ENCODE assay signal across 1 cellular context in the genomic region with DNA sequence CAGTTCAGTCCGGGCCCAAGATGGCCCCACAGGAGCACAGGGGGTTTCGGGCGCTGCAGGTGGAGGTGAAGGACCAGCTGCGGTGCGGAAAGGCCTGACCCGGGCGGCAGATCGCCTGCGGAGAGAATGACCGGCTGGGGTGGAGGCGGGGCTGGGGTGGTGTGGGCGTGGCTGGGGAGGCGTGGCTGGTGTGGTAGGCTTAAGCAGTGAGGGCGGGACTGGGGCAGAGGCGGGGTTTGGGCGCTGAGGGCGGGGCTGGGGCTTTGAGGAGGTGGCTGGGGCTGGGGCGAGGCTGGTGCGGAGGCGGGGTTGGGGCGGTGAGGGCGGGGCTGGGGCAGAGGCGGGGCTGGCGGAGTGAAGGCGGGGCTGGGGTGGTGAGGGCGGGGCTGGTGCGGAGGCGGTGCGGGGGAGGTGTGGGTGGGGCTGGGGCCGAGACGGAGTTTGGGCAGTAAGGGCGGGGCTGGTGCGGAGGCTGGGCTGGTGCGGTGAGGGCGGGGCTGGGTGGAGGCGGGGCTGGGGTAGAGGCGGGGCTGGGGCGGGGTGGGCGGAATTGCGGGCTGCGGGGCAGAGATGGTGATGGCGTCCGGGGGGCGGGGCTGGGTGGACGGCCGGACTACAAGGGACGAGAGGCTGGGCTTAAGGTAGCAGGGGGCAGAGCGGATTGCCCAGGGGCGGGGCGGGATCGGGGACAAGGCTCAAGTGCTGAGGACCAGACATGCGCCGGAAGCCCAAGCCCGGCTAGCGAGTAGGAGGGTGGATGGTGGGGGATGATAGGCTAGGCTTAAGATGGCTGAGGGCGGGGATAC.
TF ChIP-seq lines count a peak whose summit lies in the region.

No MANE protein-coding gene starts in this region.

TF ChIP-seq in K562, 482 proteins besides CTCF, POLR2A, EP300 and RAD21 (continued from another document and continues in another):
- TF ChIP-seq HCFC1 (IDR thresholded peaks at IDR 0.05; ENCODE audit: low read depth, low read length), result peak; percentile 35; the same call in 1 of the 2 replicates
- no peak for TF ChIP-seq MAFG (tag; conservative IDR thresholded peaks at IDR 0.05)
- peak; percentile 10; the same call in 1 of the 2 replicates for TF ChIP-seq CREB1 (IDR thresholded peaks at IDR 0.05)
- TF ChIP-seq CREB1 (CRISPR knock-in tag; IDR thresholded peaks at IDR 0.05), result no peak
- TF ChIP-seq NRF1 (conservative IDR thresholded peaks at IDR 0.05 in 1 of 2, IDR thresholded peaks at IDR 0.05 in 1 of 2), result peak; percentile 85 to 87
- peak; percentile 44 for TF ChIP-seq TAF1 (IDR thresholded peaks at IDR 0.05; ENCODE audit: control insufficient read depth, extremely low read depth, insufficient read depth, low read length, severe bottlenecking)
- TF ChIP-seq SUPT5H (IDR thresholded peaks at IDR 0.05), result peak; percentile 56; the same call in 1 of the 2 replicates
- TF ChIP-seq ZNF354B (CRISPR knock-in tag; IDR thresholded peaks at IDR 0.05), result no peak
- TF ChIP-seq KLF13 (tag; IDR thresholded peaks at IDR 0.05; ENCODE audit: borderline replicate concordance, low read depth), result no peak
- peak; percentile 48; the same call in 1 of the 2 replicates for TF ChIP-seq TAF7 (tag; IDR thresholded peaks at IDR 0.05)
- TF ChIP-seq ZBTB17 (CRISPR knock-in tag; IDR thresholded peaks at IDR 0.05), result 0 out of 2 replicates have a peak, but pooled peaks have one; percentile 33
- no peak for TF ChIP-seq ATF7 (IDR thresholded peaks at IDR 0.05)
- no peak for TF ChIP-seq ZNF347 (CRISPR knock-in tag; IDR thresholded peaks at IDR 0.05; ENCODE audit: low read depth)
- TF ChIP-seq CHAMP1 (IDR thresholded peaks at IDR 0.05), result no peak
- TF ChIP-seq E2F6 (IDR thresholded peaks at IDR 0.05; ENCODE audit: borderline replicate concordance in 1 of 2, extremely low read depth in 1 of 2, insufficient read depth in 1 of 2, insufficient read length in 1 of 2, low read depth in 1 of 2, low read length in 1 of 2, poor library complexity in 1 of 2, severe bottlenecking in 1 of 2), result peak in 1 of 2 experiments; percentile 14
- TF ChIP-seq POLR2G (IDR thresholded peaks at IDR 0.05; ENCODE audit: low read depth, low read length), result peak; percentile 67
- no peak for TF ChIP-seq ZNF77 (CRISPR knock-in tag; IDR thresholded peaks at IDR 0.05)
- TF ChIP-seq TAF9B (IDR thresholded peaks at IDR 0.05; ENCODE audit: partially characterized antibody), result no peak
- no peak for TF ChIP-seq HSF4 (CRISPR knock-in tag; IDR thresholded peaks at IDR 0.05; ENCODE audit: borderline replicate concordance)
- TF ChIP-seq, protein P1, sequence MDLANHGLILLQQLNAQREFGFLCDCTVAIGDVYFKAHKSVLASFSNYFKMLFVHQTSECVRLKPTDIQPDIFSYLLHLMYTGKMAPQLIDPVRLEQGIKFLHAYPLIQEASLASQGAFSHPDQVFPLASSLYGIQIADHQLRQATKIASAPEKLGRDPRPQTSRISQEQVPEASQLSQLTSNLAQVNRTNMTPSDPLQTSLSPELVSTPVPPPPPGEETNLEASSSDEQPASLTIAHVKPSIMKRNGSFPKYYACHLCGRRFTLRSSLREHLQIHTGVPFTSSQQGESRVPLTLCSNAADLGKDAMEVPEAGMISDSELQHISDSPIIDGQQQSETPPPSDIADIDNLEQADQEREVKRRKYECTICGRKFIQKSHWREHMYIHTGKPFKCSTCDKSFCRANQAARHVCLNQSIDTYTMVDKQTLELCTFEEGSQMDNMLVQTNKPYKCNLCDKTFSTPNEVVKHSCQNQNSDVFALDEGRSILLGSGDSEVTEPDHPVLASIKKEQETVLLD (IDR thresholded peaks at IDR 0.05), result 0 out of 2 replicates have a peak, but pooled peaks have one; percentile 51
- TF ChIP-seq ZNF277 (CRISPR knock-in tag; IDR thresholded peaks at IDR 0.05; ENCODE audit: borderline replicate concordance), result no peak
- peak; percentile 15; the same call in 1 of the 2 replicates for TF ChIP-seq CXXC5 (CRISPR knock-in tag; IDR thresholded peaks at IDR 0.05)
- no peak for TF ChIP-seq ZBED1 (IDR thresholded peaks at IDR 0.05)
- TF ChIP-seq KDM4B (IDR thresholded peaks at IDR 0.05; ENCODE audit: borderline replicate concordance in 2 of 2, low read depth in 1 of 2), result no peak
- no peak for TF ChIP-seq LCOR (CRISPR knock-in tag; IDR thresholded peaks at IDR 0.05)
- TF ChIP-seq ZMIZ1 (IDR thresholded peaks at IDR 0.05; ENCODE audit: low read depth in 2 of 2, low read length in 2 of 2), result no peak
- TF ChIP-seq SNIP1 (IDR thresholded peaks at IDR 0.05; ENCODE audit: low read depth), result no peak
- TF ChIP-seq PHF20 (IDR thresholded peaks at IDR 0.05; ENCODE audit: partially characterized antibody), result peak; percentile 62
- TF ChIP-seq, protein P2, sequence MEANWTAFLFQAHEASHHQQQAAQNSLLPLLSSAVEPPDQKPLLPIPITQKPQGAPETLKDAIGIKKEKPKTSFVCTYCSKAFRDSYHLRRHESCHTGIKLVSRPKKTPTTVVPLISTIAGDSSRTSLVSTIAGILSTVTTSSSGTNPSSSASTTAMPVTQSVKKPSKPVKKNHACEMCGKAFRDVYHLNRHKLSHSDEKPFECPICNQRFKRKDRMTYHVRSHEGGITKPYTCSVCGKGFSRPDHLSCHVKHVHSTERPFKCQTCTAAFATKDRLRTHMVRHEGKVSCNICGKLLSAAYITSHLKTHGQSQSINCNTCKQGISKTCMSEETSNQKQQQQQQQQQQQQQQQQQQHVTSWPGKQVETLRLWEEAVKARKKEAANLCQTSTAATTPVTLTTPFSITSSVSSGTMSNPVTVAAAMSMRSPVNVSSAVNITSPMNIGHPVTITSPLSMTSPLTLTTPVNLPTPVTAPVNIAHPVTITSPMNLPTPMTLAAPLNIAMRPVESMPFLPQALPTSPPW (CRISPR knock-in tag; IDR thresholded peaks at IDR 0.05), result peak; percentile 98
- no peak for TF ChIP-seq ZNF318 (IDR thresholded peaks at IDR 0.05; ENCODE audit: borderline replicate concordance in 1 of 2, low read depth in 1 of 2)
- TF ChIP-seq, protein P3, sequence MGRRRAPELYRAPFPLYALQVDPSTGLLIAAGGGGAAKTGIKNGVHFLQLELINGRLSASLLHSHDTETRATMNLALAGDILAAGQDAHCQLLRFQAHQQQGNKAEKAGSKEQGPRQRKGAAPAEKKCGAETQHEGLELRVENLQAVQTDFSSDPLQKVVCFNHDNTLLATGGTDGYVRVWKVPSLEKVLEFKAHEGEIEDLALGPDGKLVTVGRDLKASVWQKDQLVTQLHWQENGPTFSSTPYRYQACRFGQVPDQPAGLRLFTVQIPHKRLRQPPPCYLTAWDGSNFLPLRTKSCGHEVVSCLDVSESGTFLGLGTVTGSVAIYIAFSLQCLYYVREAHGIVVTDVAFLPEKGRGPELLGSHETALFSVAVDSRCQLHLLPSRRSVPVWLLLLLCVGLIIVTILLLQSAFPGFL (CRISPR knock-in tag; IDR thresholded peaks at IDR 0.05), result no peak
- 0 out of 2 replicates have a peak, but pooled peaks have one; percentile 6 for TF ChIP-seq SMC3 (conservative IDR thresholded peaks at IDR 0.05; ENCODE audit: insufficient read depth, low read depth, low read length)
